ENCODE assay signal across 29 cellular contexts in the genomic region with DNA sequence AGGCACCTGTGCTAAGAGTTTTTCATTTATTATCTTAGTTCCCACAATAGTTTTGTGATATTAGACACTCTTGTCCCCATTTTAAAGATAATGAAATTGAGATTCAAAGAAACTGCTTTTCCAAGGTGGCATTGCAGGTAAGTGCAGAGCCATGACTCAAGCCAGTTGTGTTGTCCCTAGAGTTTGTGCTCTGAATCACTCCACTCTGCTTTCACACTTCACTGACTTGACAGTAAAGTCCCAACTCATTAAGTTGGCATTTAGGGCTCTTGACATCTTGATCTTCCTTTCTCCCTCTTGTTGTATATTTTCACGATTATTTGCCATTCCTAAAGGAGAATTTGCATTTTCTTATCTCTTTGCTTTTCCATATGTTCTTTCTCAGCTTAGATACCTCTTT.
A peak's percentile ranks its signal among the peaks of the same experiment; 100 is the strongest.
DNase-seq lines count a peak whose midpoint lies in the region; ATAC-seq and TF ChIP-seq lines count a peak whose summit lies in the region.
"Had no signal": no experiment of that assay in that cellular context is flagged by ENCODE, and none has a peak within 500 bp of the region (broad histone marks: within the 10 kb centered on the region; RNA-seq: fewer than 3 reads in every experiment).

No MANE protein-coding gene starts in this region.

- no peaks in the 10 kb centered on the region for H3K36me3 ChIP-seq in H7 (replicated peaks; ENCODE audit: control insufficient read depth, insufficient read depth, low read length)
- H3K36me3 ChIP-seq: adrenal gland, heart right ventricle, thoracic aorta, uterus had no signal

- peak in 1 of 2 donors; percentile 49 for ATAC-seq in activated T-cell treated with anti-CD3 and anti-CD28 coated beads, Interleukin-2, amount 50 U/mL, for 72 hours (replicated peaks in 1 of 2)
- ATAC-seq in stimulated activated effector memory CD8-positive, alpha-beta T cell treated with anti-CD3 and anti-CD28 coated beads, Interleukin-12 subunit alpha, Interleukin-12 subunit beta, amount 100 ng/mL, for 72 hours: peak; percentile 65
- ATAC-seq in GM21786 (IDR thresholded peaks at IDR 0.05; ENCODE audit: unreplicated experiment) (no peak), HG02973 (IDR thresholded peaks at IDR 0.05; ENCODE audit: unreplicated experiment) (no peak)
- ATAC-seq: body of pancreas had no signal

- DNase-seq in activated T-cell treated with anti-CD3 and anti-CD28 coated beads, Interleukin-2, amount 50 U/mL, for 72 hours: no peak
- DNase-seq in activated T-cell treated with anti-CD3 and anti-CD28 coated beads, Interleukin-2, amount 50 U/mL, for 48 hours: no peak
- DNase-seq in M059J (ENCODE audit: low read depth) (peak; percentile 61), epithelial cell of proximal tubule (ENCODE audit: low read depth) (peak; percentile 64), H7 (no peak)
- no peak for DNase-seq in stimulated activated effector memory CD8-positive, alpha-beta T cell treated with anti-CD3 and anti-CD28 coated beads, Interleukin-12 subunit alpha, Interleukin-12 subunit beta, amount 100 ng/mL, for 72 hours (ENCODE audit: low spot score in 2 of 2)
- DNase-seq: activated CD4-positive, alpha-beta T cell treated with anti-CD3 and anti-CD28 coated beads, Interleukin-2, amount 50 U/mL, for 1 hour; activated naive CD4-positive, alpha-beta T cell; activated T-cell treated with anti-CD3 and anti-CD28 coated beads, Interleukin-2, amount 50 U/mL, for 1 hour; body of pancreas; CD4-positive, alpha-beta memory T cell; DMS 273 treated with DMSO at 0.1 percent for 48 hours; endodermal cell; foreskin melanocyte; GOT3; heart right ventricle; KBM-7; NCI-H1105; NCI-H187 treated with DMSO at 0.1 percent for 48 hours; NCI-H2171; NCI-H510A; stimulated activated naive CD4-positive, alpha-beta T cell treated with Interleukin-2 at 50 U/mL for 16 hours; T1000; uterus had no signal

- peak overlapping the region; percentile 0 for H3K27ac Mint-ChIP-seq in activated T-cell treated with anti-CD3 and anti-CD28 coated beads, Interleukin-2, amount 50 U/mL, for 72 hours
- no peak overlapping the region for H3K27ac Mint-ChIP-seq in stimulated activated effector memory CD8-positive, alpha-beta T cell treated with anti-CD3 and anti-CD28 coated beads, Interleukin-12 subunit alpha, Interleukin-12 subunit beta, amount 100 ng/mL, for 72 hours
- H3K27ac Mint-ChIP-seq: dendritic cell treated with granulocyte-macrophage colony-stimulating factor and Interleukin-4, amounts not matched to agents 40 ng/mL and 50 ng/mL, for 4 days; endodermal cell had no signal

- no peaks in the 10 kb centered on the region for H3K27me3 Mint-ChIP-seq in activated T-cell treated with anti-CD3 and anti-CD28 coated beads, Interleukin-2, amount 50 U/mL, for 72 hours (ENCODE audit: low read depth)
- H3K27me3 Mint-ChIP-seq: CD4-positive, alpha-beta memory T cell; dendritic cell treated with granulocyte-macrophage colony-stimulating factor and Interleukin-4, amounts not matched to agents 40 ng/mL and 50 ng/mL, for 4 days had no signal

- H3K9me3 Mint-ChIP-seq in activated T-cell treated with anti-CD3 and anti-CD28 coated beads, Interleukin-2, amount 50 U/mL, for 72 hours: peaks cover 0 to 4% of the 10 kb centered on the region in 2 donors
- H3K9me3 Mint-ChIP-seq in stimulated activated effector memory CD8-positive, alpha-beta T cell treated with anti-CD3 and anti-CD28 coated beads, Interleukin-12 subunit alpha, Interleukin-12 subunit beta, amount 100 ng/mL, for 72 hours: no peaks in the 10 kb centered on the region
- H3K9me3 Mint-ChIP-seq: dendritic cell treated with granulocyte-macrophage colony-stimulating factor and Interleukin-4, amounts not matched to agents 40 ng/mL and 50 ng/mL, for 4 days; endodermal cell had no signal

- no peak overlapping the region for H3K4me3 Mint-ChIP-seq in activated T-cell treated with anti-CD3 and anti-CD28 coated beads, Interleukin-2, amount 50 U/mL, for 72 hours
- H3K4me3 Mint-ChIP-seq in stimulated activated effector memory CD8-positive, alpha-beta T cell treated with anti-CD3 and anti-CD28 coated beads, Interleukin-12 subunit alpha, Interleukin-12 subunit beta, amount 100 ng/mL, for 72 hours: no peak overlapping the region
- H3K4me3 Mint-ChIP-seq: CD4-positive, alpha-beta memory T cell; dendritic cell treated with granulocyte-macrophage colony-stimulating factor and Interleukin-4, amounts not matched to agents 40 ng/mL and 50 ng/mL, for 4 days; endodermal cell had no signal

- H3K36me3 Mint-ChIP-seq in activated T-cell treated with anti-CD3 and anti-CD28 coated beads, Interleukin-2, amount 50 U/mL, for 72 hours (ENCODE audit: insufficient read depth in 2 of 2): peaks cover 0 to 2% of the 10 kb centered on the region in 2 donors
- H3K36me3 Mint-ChIP-seq in stimulated activated effector memory CD8-positive, alpha-beta T cell treated with anti-CD3 and anti-CD28 coated beads, Interleukin-12 subunit alpha, Interleukin-12 subunit beta, amount 100 ng/mL, for 72 hours: no peaks in the 10 kb centered on the region

- no peak for TF ChIP-seq CTCF in epithelial cell of proximal tubule (conservative IDR thresholded peaks at IDR 0.05; ENCODE audit: low read depth, low read length)

- H3K4me3 ChIP-seq in epithelial cell of proximal tubule (ENCODE audit: low read depth, low read length): no peak overlapping the region
- H3K4me3 ChIP-seq in H7 (ENCODE audit: insufficient read depth, low read depth, low read length): no peak overlapping the region
- H3K4me3 ChIP-seq: adrenal gland, body of pancreas, heart right ventricle, thoracic aorta, uterus had no signal

- H3K27me3 ChIP-seq in H7 (ENCODE audit: control insufficient read depth, insufficient read depth, low read length): no peaks in the 10 kb centered on the region
- H3K27me3 ChIP-seq: adrenal gland, body of pancreas, heart right ventricle, uterus had no signal

- peaks cover 14% of the 10 kb centered on the region for H3K4me1 Mint-ChIP-seq in activated T-cell treated with anti-CD3 and anti-CD28 coated beads, Interleukin-2, amount 50 U/mL, for 72 hours (ENCODE audit: low read depth)
- H3K4me1 Mint-ChIP-seq in stimulated activated effector memory CD8-positive, alpha-beta T cell treated with anti-CD3 and anti-CD28 coated beads, Interleukin-12 subunit alpha, Interleukin-12 subunit beta, amount 100 ng/mL, for 72 hours: peaks cover 36% of the 10 kb centered on the region

Comparison
In these comparisons a context has a peak if more than half of its experiments do, and no peak if none do; other contexts are left out.
1. DNase-seq: peak in M059J (single experiment) and epithelial cell of proximal tubule (single experiment); none in activated T-cell treated with anti-CD3 and anti-CD28 coated beads, Interleukin-2, amount 50 U/mL, for 72 hours (0 of 2), activated T-cell treated with anti-CD3 and anti-CD28 coated beads, Interleukin-2, amount 50 U/mL, for 48 hours (0 of 2), stimulated activated effector memory CD8-positive, alpha-beta T cell treated with anti-CD3 and anti-CD28 coated beads, Interleukin-12 subunit alpha, Interleukin-12 subunit beta, amount 100 ng/mL, for 72 hours (0 of 2) and H7 (single experiment).